Comparison of ENCODE assay signal across 15 cellular contexts in genomic region chr2:214076527-214076926, GRCh38.
DNase-seq lines count a peak whose midpoint lies in the region; ATAC-seq and TF ChIP-seq lines count a peak whose summit lies in the region.
"Had no signal": no experiment of that assay in that cellular context is flagged by ENCODE, and none has a peak within 500 bp of the region (broad histone marks: within the 10 kb centered on the region; RNA-seq: fewer than 3 reads in every experiment).

No MANE protein-coding gene starts in this region.

- H3K9me3 Mint-ChIP-seq in HFFc6 (no peaks in the 10 kb centered on the region), osteocyte (ENCODE audit: unreplicated experiment) (no peaks in the 10 kb centered on the region)

- no peak for TF ChIP-seq CTCF in HFFc6 (IDR thresholded peaks at IDR 0.05)
- no peak for TF ChIP-seq CTCF in osteocyte (IDR thresholded peaks at IDR 0.05)
- no peak for TF ChIP-seq CTCF in hepatocyte (IDR thresholded peaks at IDR 0.05; ENCODE audit: poor library complexity)

- no peaks in the 10 kb centered on the region for H3K9me3 ChIP-seq in hepatocyte (ENCODE audit: low read depth)
- H3K9me3 ChIP-seq: left lung, pancreas had no signal

- H3K79me2 ChIP-seq in hepatocyte = no peaks in the 10 kb centered on the region

- H3K36me3 Mint-ChIP-seq in HFFc6 (ENCODE audit: low read depth) (no peaks in the 10 kb centered on the region), osteocyte (ENCODE audit: unreplicated experiment) (no peaks in the 10 kb centered on the region)

- no peaks in the 10 kb centered on the region for H4K20me1 ChIP-seq in hepatocyte (ENCODE audit: insufficient read depth, poor library complexity, severe bottlenecking)

- peak; percentile 81 for ATAC-seq in GM18517 (IDR thresholded peaks at IDR 0.05; ENCODE audit: unreplicated experiment)
- no peak for ATAC-seq in HG03571 (IDR thresholded peaks at IDR 0.05; ENCODE audit: unreplicated experiment)
- no peak for ATAC-seq in GM21723 (IDR thresholded peaks at IDR 0.05; ENCODE audit: unreplicated experiment)
- no peak for ATAC-seq in HG03045 (IDR thresholded peaks at IDR 0.05; ENCODE audit: unreplicated experiment)
- ATAC-seq: left lung; stimulated activated naive CD8-positive, alpha-beta T cell treated with anti-CD3 and anti-CD28 coated beads, Interleukin-15, Interleukin-2, amounts not matched to agents 100 U/mL and 50 U/mL, for 24 hours had no signal

- no peaks in the 10 kb centered on the region for H3K27me3 ChIP-seq in hepatocyte
- H3K27me3 ChIP-seq: left lung, pancreas had no signal

- H3K27me3 Mint-ChIP-seq in HFFc6 (ENCODE audit: insufficient read depth) = no peaks in the 10 kb centered on the region; the same call in 1 of the 2 replicates
- no peaks in the 10 kb centered on the region for H3K27me3 Mint-ChIP-seq in osteocyte (ENCODE audit: unreplicated experiment)

- H3K4me2 ChIP-seq in hepatocyte = no peak overlapping the region

- H3K4me1 ChIP-seq in hepatocyte (ENCODE audit: insufficient read depth) = no peaks in the 10 kb centered on the region
- H3K4me1 ChIP-seq: left lung, pancreas had no signal

- H3K4me3 Mint-ChIP-seq in HFFc6 (no peak overlapping the region), osteocyte (ENCODE audit: unreplicated experiment) (no peak overlapping the region)

- DNase-seq in HFFc6 (peak; percentile 70), HT-29 (ENCODE audit: low spot score) (peak; percentile 7), osteocyte (ENCODE audit: extremely low spot score, unreplicated experiment) (no peak), hepatocyte (ENCODE audit: low spot score) (no peak)
- DNase-seq: anterior cingulate cortex; left lung; NCI-H2081 treated with DMSO at 0.1 percent for 48 hours; pancreas; small intestine; stimulated activated naive CD8-positive, alpha-beta T cell treated with anti-CD3 and anti-CD28 coated beads, Interleukin-15, Interleukin-2, amounts not matched to agents 100 U/mL and 50 U/mL, for 24 hours; WERI-Rb-1 had no signal

- H3K27ac Mint-ChIP-seq in HFFc6 = no peak overlapping the region
- peak overlapping the region; percentile 21 for H3K27ac Mint-ChIP-seq in osteocyte (ENCODE audit: unreplicated experiment)

- no peak overlapping the region for H2AFZ ChIP-seq in hepatocyte

- no peaks in the 10 kb centered on the region for H3K36me3 ChIP-seq in hepatocyte (replicated peaks; ENCODE audit: insufficient read depth, low read depth)
- H3K36me3 ChIP-seq: left lung, pancreas, WERI-Rb-1 had no signal

- H3K9me2 ChIP-seq in hepatocyte (replicated peaks; ENCODE audit: insufficient read depth) = no peaks in the 10 kb centered on the region

- H3K4me1 Mint-ChIP-seq in HFFc6 (ENCODE audit: low read depth) (peaks cover 19% of the 10 kb centered on the region), osteocyte (ENCODE audit: unreplicated experiment) (peaks cover 28% of the 10 kb centered on the region)

- H3K4me3 ChIP-seq in hepatocyte = no peak overlapping the region
- H3K4me3 ChIP-seq: left lung, pancreas had no signal

- 57% methylated on average over 1 of the region's 1 CpG for WGBS in hepatocyte (ENCODE audit: low lambda C conversion rate, missing lambda C conversion rate)

- no peak overlapping the region for H3K27ac ChIP-seq in hepatocyte
- H3K27ac ChIP-seq: left lung, pancreas, WERI-Rb-1 had no signal

Comparison
In these comparisons a context has a peak if more than half of its experiments do, and no peak if none do; other contexts are left out.
1. DNase-seq: peak in HFFc6 (single experiment) and HT-29 (single experiment); none in osteocyte (single experiment) and hepatocyte (single experiment).